Comparison of ENCODE assay signal across 17 cellular contexts in the genomic region with DNA sequence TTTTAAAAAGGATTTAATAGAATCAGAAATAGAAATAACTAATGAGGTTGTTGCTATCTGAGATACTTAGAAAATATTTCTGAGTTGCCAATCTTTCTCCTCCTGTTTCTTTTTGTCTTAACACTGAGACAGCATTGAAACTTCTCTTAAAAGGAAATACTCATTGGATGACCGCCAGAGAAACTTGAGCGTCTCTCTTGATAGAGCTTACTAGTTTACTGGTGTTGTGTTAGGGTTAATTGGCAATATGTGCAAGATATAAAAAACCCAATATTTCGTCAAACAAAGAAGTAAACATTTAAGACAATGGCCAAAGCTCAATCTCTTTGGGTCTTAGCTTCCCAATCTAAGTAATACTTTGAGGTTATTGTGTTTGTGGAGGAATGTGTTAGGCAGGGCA.
DNase-seq lines count a peak whose midpoint lies in the region; ATAC-seq and TF ChIP-seq lines count a peak whose summit lies in the region.
"Had no signal": no experiment of that assay in that cellular context is flagged by ENCODE, and none has a peak within 500 bp of the region (broad histone marks: within the 10 kb centered on the region; RNA-seq: fewer than 3 reads in every experiment).

No MANE protein-coding gene starts in this region.

- no peaks in the 10 kb centered on the region for H3K27me3 ChIP-seq in suprapubic skin
- H3K27me3 ChIP-seq: upper lobe of right lung had no signal

- no peak overlapping the region for H3K27ac ChIP-seq in suprapubic skin
- H3K27ac ChIP-seq: coronary artery, upper lobe of right lung had no signal

- no peak overlapping the region for H3K27ac Mint-ChIP-seq in chondrocyte (ENCODE audit: unreplicated experiment)
- H3K27ac Mint-ChIP-seq: activated CD4-positive, alpha-beta T cell treated with anti-CD3 and anti-CD28 coated beads, Interleukin-2, amount 10 ng/mL, durations not matched to agents 24 days and 14 days; CD8-positive, alpha-beta T cell; stimulated activated naive CD8-positive, alpha-beta T cell treated with anti-CD3 and anti-CD28 coated beads, Interleukin-15, amount 100 ng/mL, for 72 hours had no signal

- H3K9me3 Mint-ChIP-seq in chondrocyte (ENCODE audit: low read depth): no peaks in the 10 kb centered on the region
- H3K9me3 Mint-ChIP-seq: activated CD4-positive, alpha-beta T cell treated with anti-CD3 and anti-CD28 coated beads, Interleukin-2, amount 10 ng/mL, durations not matched to agents 24 days and 14 days; CD8-positive, alpha-beta T cell; stimulated activated naive CD8-positive, alpha-beta T cell treated with anti-CD3 and anti-CD28 coated beads, Interleukin-15, amount 100 ng/mL, for 72 hours had no signal

- no peaks in the 10 kb centered on the region for H3K9me3 ChIP-seq in suprapubic skin
- H3K9me3 ChIP-seq: upper lobe of right lung had no signal

- no peaks in the 10 kb centered on the region for H3K36me3 ChIP-seq in suprapubic skin
- H3K36me3 ChIP-seq: upper lobe of right lung had no signal

- peaks cover 47% of the 10 kb centered on the region for H3K27me3 Mint-ChIP-seq in chondrocyte (ENCODE audit: low read depth)

- no peaks in the 10 kb centered on the region for H3K4me1 Mint-ChIP-seq in chondrocyte (ENCODE audit: low read depth)
- H3K4me1 Mint-ChIP-seq: activated CD4-positive, alpha-beta T cell treated with anti-CD3 and anti-CD28 coated beads, Interleukin-2, amount 10 ng/mL, durations not matched to agents 24 days and 14 days; stimulated activated naive CD8-positive, alpha-beta T cell treated with anti-CD3 and anti-CD28 coated beads, Interleukin-15, amount 100 ng/mL, for 72 hours had no signal

- DNase-seq in Ammon's horn (ENCODE audit: low spot score): peak; percentile 8
- DNase-seq in NCI-H1105 (lab: John Stamatoyannopoulos, UW): peak; percentile 0
- DNase-seq in astrocyte of the hippocampus (ENCODE audit: low read depth, low spot score): peak; percentile 45
- DNase-seq in iris pigment epithelial cell (ENCODE audit: low read depth): peak; percentile 20
- no peak for DNase-seq in chondrocyte (ENCODE audit: low spot score)
- DNase-seq in NK-92 treated with Interleukin-12 subunit alpha and Interleukin-12 subunit beta, amount 100 ng/mL, for 24 hours (lab: John Stamatoyannopoulos, UW): no peak
- no peak for DNase-seq in suprapubic skin (ENCODE audit: low spot score in 2 of 2)
- DNase-seq: activated CD4-positive, alpha-beta T cell treated with anti-CD3 and anti-CD28 coated beads, Interleukin-2, amount 10 ng/mL, durations not matched to agents 24 days and 14 days; CD8-positive, alpha-beta T cell; left ventricle myocardium superior; right cardiac atrium; stimulated activated naive CD8-positive, alpha-beta T cell treated with anti-CD3 and anti-CD28 coated beads, Interleukin-15, amount 100 ng/mL, for 72 hours; T1000; upper lobe of right lung had no signal

- no peak for ATAC-seq in GM21737 (IDR thresholded peaks at IDR 0.05; ENCODE audit: unreplicated experiment)
- ATAC-seq: CD8-positive, alpha-beta T cell; left ventricle myocardium superior; Panc1; right cardiac atrium; stimulated activated naive CD8-positive, alpha-beta T cell treated with anti-CD3 and anti-CD28 coated beads, Interleukin-15, amount 100 ng/mL, for 72 hours had no signal

- no peak overlapping the region for H3K4me3 ChIP-seq in suprapubic skin
- H3K4me3 ChIP-seq: coronary artery, upper lobe of right lung had no signal

- TF ChIP-seq CTCF in chondrocyte (IDR thresholded peaks at IDR 0.05) (no peak), suprapubic skin (IDR thresholded peaks at IDR 0.05) (no peak)

- TF ChIP-seq EP300 in suprapubic skin (IDR thresholded peaks at IDR 0.05): no peak

- 37% methylated on average over 3 of the region's 3 CpGs for WGBS in suprapubic skin

- H3K36me3 Mint-ChIP-seq in chondrocyte (ENCODE audit: low read depth): no peaks in the 10 kb centered on the region
- H3K36me3 Mint-ChIP-seq: CD8-positive, alpha-beta T cell had no signal

- no peak for TF ChIP-seq POLR2A in suprapubic skin (IDR thresholded peaks at IDR 0.05)

- H3K4me1 ChIP-seq in suprapubic skin: no peaks in the 10 kb centered on the region
- H3K4me1 ChIP-seq: upper lobe of right lung had no signal

- H3K4me3 Mint-ChIP-seq in chondrocyte (ENCODE audit: unreplicated experiment): no peak overlapping the region
- H3K4me3 Mint-ChIP-seq: activated CD4-positive, alpha-beta T cell treated with anti-CD3 and anti-CD28 coated beads, Interleukin-2, amount 10 ng/mL, durations not matched to agents 24 days and 14 days; CD8-positive, alpha-beta T cell; stimulated activated naive CD8-positive, alpha-beta T cell treated with anti-CD3 and anti-CD28 coated beads, Interleukin-15, amount 100 ng/mL, for 72 hours had no signal

Comparison
In these comparisons a context has a peak if more than half of its experiments do, and no peak if none do; other contexts are left out.
1. DNase-seq: peak in Ammon's horn (single experiment), NCI-H1105 (single experiment), astrocyte of the hippocampus (single experiment) and iris pigment epithelial cell (single experiment); none in chondrocyte (single experiment), NK-92 treated with Interleukin-12 subunit alpha and Interleukin-12 subunit beta, amount 100 ng/mL, for 24 hours (single experiment) and suprapubic skin (0 of 2).